In the genomic region with DNA sequence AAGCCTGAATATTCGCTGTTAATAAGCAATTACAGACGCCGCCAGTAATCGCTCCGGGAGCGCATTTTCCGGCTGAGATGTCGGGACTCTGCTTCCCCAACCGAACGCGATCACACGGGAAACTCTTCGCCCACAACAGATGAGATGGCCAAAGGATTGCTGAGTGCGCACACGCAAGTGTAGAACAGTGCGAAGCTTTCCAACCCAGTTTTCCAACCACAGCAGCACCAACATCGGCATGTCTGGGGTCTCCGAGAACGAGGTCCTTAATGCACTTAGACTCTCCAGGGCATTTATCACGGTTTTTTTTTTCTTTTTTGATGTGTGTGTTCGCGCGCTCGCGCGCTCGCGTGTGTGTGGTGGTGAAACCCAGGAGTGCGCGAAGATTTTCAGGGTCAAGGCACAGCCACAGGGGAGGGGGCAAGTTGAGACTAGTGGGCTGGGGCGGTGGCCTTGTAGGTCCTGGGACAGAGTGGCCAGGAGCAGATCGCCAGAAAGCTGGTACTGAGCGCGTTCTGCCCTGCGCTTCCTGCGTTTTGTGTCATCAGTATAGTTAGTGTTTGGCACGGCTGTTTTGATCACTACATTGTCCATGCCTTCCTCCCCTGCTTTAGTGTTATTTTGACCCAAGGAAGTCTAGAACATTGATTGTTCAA, we compare ENCODE assay signal across 16 cellular contexts. TPM values are rescaled to one million over a fixed set of nuclear protein-coding genes. Genes with fewer than 3 reads are reported as not detected.
A peak's percentile ranks its signal among the peaks of the same experiment; 100 is the strongest.
DNase-seq lines count a peak whose midpoint lies in the region; ATAC-seq, FAIRE-seq and TF ChIP-seq lines count a peak whose summit lies in the region.
"Had no signal": no experiment of that assay in that cellular context is flagged by ENCODE, and none has a peak within 500 bp of the region (broad histone marks: within the 10 kb centered on the region; RNA-seq: fewer than 3 reads in every experiment).

No MANE protein-coding gene starts in this region.

- peaks cover 82 to 99% of the 10 kb centered on the region in 2 experiments for H3K27me3 ChIP-seq in endothelial cell of umbilical vein (ENCODE audit: control insufficient read depth in 2 of 2, insufficient read depth in 2 of 2, low read length in 2 of 2)
- peaks cover 18 to 100% (median 45%) of the 10 kb centered on the region in 3 donors for H3K27me3 ChIP-seq in psoas muscle (ENCODE audit: insufficient read depth in 3 of 3, low read length in 2 of 3)
- H3K27me3 ChIP-seq in uterus: peaks cover 2 to 68% of the 10 kb centered on the region in 2 donors

- H3K27ac ChIP-seq in SK-N-MC (no peak overlapping the region), endothelial cell of umbilical vein (ENCODE audit: insufficient read depth, low read depth, low read length) (no peak overlapping the region), psoas muscle (no peak overlapping the region), uterus (no peak overlapping the region)
- H3K27ac ChIP-seq: prostate gland had no signal

- intact Hi-C loops in endothelial cell of umbilical vein (cut with micrococcal nuclease) (loop anchor here (1.0 to 5.0 kb wide), 2 partner anchors 132 to 518 kb away; a partner anchor contains a TSS), psoas muscle (cut with DNase I) (no loop called here), uterus (cut with DNase I; ENCODE audit: low total_unique reads) (no loop called here)

- H3K27me3 Mint-ChIP-seq in T-helper 1 cell treated with Interleukin-12 subunit alpha and Interleukin-12 subunit beta and Interleukin-4 antibody, amounts not matched to agents 30 μg/mL and 1 μg/mL, for 36 hours (ENCODE audit: low read depth): peaks cover 87% of the 10 kb centered on the region

- no peak for ATAC-seq in psoas muscle
- ATAC-seq: Panc1 had no signal

- peaks cover 13% of the 10 kb centered on the region for H3K36me3 Mint-ChIP-seq in T-helper 1 cell treated with Interleukin-12 subunit alpha and Interleukin-12 subunit beta and Interleukin-4 antibody, amounts not matched to agents 30 μg/mL and 1 μg/mL, for 36 hours (ENCODE audit: low read depth)

- H3K9ac ChIP-seq in SK-N-MC (ENCODE audit: insufficient read length): no peak overlapping the region
- H3K9ac ChIP-seq in endothelial cell of umbilical vein (replicated peaks; ENCODE audit: extremely low read depth, insufficient read depth, low read length): no peak overlapping the region

- peak overlapping the region; percentile 84 for H3K4me3 Mint-ChIP-seq in T-helper 1 cell treated with Interleukin-12 subunit alpha and Interleukin-12 subunit beta and Interleukin-4 antibody, amounts not matched to agents 30 μg/mL and 1 μg/mL, for 36 hours

- peaks cover 3% of the 10 kb centered on the region for H4K20me1 ChIP-seq in endothelial cell of umbilical vein (replicated peaks; ENCODE audit: control insufficient read depth, extremely low read depth, insufficient read depth, low read length)

- POLR2A ChIA-PET in endothelial cell of umbilical vein (lab: Charles Lee): no interaction called here

- no peaks in the 10 kb centered on the region for H3K9me3 Mint-ChIP-seq in T-helper 1 cell treated with Interleukin-12 subunit alpha and Interleukin-12 subunit beta and Interleukin-4 antibody, amounts not matched to agents 30 μg/mL and 1 μg/mL, for 36 hours

- BruUV-seq in endothelial cell of umbilical vein (replicated peaks; lab: Mats Ljungman, UMichigan): no TSS peak

- DNase-seq in T-helper 1 cell (no peak), SK-N-MC (ENCODE audit: low read depth, low spot score) (no peak), endothelial cell of umbilical vein (ENCODE audit: low read depth, low spot score) (no peak), psoas muscle (no peak), uterus (no peak), NOMO-1 treated with DMSO at 0.1 percent for 48 hours (lab: John Stamatoyannopoulos, UW; ENCODE audit: unreplicated experiment) (no peak), H54 (ENCODE audit: insufficient read length, low spot score) (no peak)
- DNase-seq: 8988T; activated CD8-positive, alpha-beta memory T cell treated with anti-CD3 and anti-CD28 coated beads for 24 hours; hippocampal formation; NCI-H2029 had no signal

- no peak for TF ChIP-seq POLR2A in endothelial cell of umbilical vein (IDR thresholded peaks at IDR 0.05; ENCODE audit: low read depth, low read length)
- TF ChIP-seq POLR2A in uterus (IDR thresholded peaks at IDR 0.05): no peak
- TF ChIP-seq POLR2A in H54 (IDR thresholded peaks at IDR 0.05; ENCODE audit: low read depth, low read length): no peak

- no peaks in the 10 kb centered on the region for H3K79me2 ChIP-seq in endothelial cell of umbilical vein (ENCODE audit: control insufficient read depth, insufficient read depth, low read length)

- H3K4me3 ChIP-seq in SK-N-MC: peak overlapping the region; percentile 47
- no peak overlapping the region for H3K4me3 ChIP-seq in endothelial cell of umbilical vein (replicated peaks in 1 of 3; ENCODE audit: insufficient read depth in 1 of 3, low read depth in 1 of 3, low read length in 3 of 3)
- H3K4me3 ChIP-seq in psoas muscle: peak overlapping the region; percentile 47
- no peak overlapping the region for H3K4me3 ChIP-seq in uterus
- H3K4me3 ChIP-seq: prostate gland had no signal

- TF ChIP-seq CTCF in endothelial cell of umbilical vein (IDR thresholded peaks at IDR 0.05; ENCODE audit: extremely low read depth in 1 of 2, insufficient read depth in 1 of 2, low read depth in 1 of 2, low read length in 2 of 2) (no peak), psoas muscle (IDR thresholded peaks at IDR 0.05) (no peak), uterus (IDR thresholded peaks at IDR 0.05) (no peak)

- CTCF ChIA-PET in endothelial cell of umbilical vein (lab: Charles Lee): interaction anchor here (0.9 to 6.1 kb wide), 3 partner anchors 12 to 604 kb away, joined by 3 to 63 read pairs (median 4); no protein-coding TSS in a partner anchor

- H3K4me1 ChIP-seq in endothelial cell of umbilical vein (ENCODE audit: control insufficient read depth, extremely low read depth, insufficient read depth, low read length): peaks cover 9% of the 10 kb centered on the region
- H3K4me1 ChIP-seq in psoas muscle: peaks cover 26% of the 10 kb centered on the region
- peaks cover 0 to 21% of the 10 kb centered on the region in 2 donors for H3K4me1 ChIP-seq in uterus
- H3K4me1 ChIP-seq: prostate gland had no signal

- H3K36me3 ChIP-seq in SK-N-MC (ENCODE audit: insufficient read depth, low read length) (no peaks in the 10 kb centered on the region), endothelial cell of umbilical vein (ENCODE audit: control insufficient read depth in 2 of 2, extremely low read depth in 1 of 2, insufficient read depth in 2 of 2, low read length in 2 of 2) (no peaks in the 10 kb centered on the region), psoas muscle (ENCODE audit: insufficient read depth in 1 of 2, low read depth in 1 of 2) (no peaks in the 10 kb centered on the region), uterus (no peaks in the 10 kb centered on the region)
- H3K36me3 ChIP-seq: prostate gland had no signal

- peak overlapping the region; percentile 75 for H3K27ac Mint-ChIP-seq in T-helper 1 cell treated with Interleukin-12 subunit alpha and Interleukin-12 subunit beta and Interleukin-4 antibody, amounts not matched to agents 30 μg/mL and 1 μg/mL, for 36 hours

- peak; percentile 72 for FAIRE-seq in endothelial cell of umbilical vein (lab: Jason Lieb, UNC)
- no peak for FAIRE-seq in H54 (lab: Jason Lieb, UNC)
- FAIRE-seq: colon, G401.6 had no signal

- H3K9me1 ChIP-seq in endothelial cell of umbilical vein (replicated peaks; ENCODE audit: control insufficient read depth, extremely low read depth, insufficient read depth, low read length): no peaks in the 10 kb centered on the region

- peak overlapping the region; percentile 9 for H3K4me2 ChIP-seq in endothelial cell of umbilical vein (ENCODE audit: insufficient read depth, low read length)

- H3K9me3 ChIP-seq in SK-N-MC (ENCODE audit: low read depth, low read length): no peaks in the 10 kb centered on the region
- H3K9me3 ChIP-seq in endothelial cell of umbilical vein (replicated peaks; ENCODE audit: control insufficient read depth, insufficient read depth, low read length): no peaks in the 10 kb centered on the region
- H3K9me3 ChIP-seq in psoas muscle: no peaks in the 10 kb centered on the region
- no peaks in the 10 kb centered on the region for H3K9me3 ChIP-seq in uterus
- H3K9me3 ChIP-seq: prostate gland had no signal

- H2AFZ ChIP-seq in endothelial cell of umbilical vein (ENCODE audit: low read depth, low read length): no peak overlapping the region

- WGBS in psoas muscle, 3 donors: 3 to 4% (median 3%) methylated on average over 37 of the region's 37 CpGs

- dilution Hi-C loops in endothelial cell of umbilical vein (cut with MboI; ENCODE audit: extremely low pct_ligation_motif_present, low sequenced_read_pairs): no loop called here

- H3K4me1 Mint-ChIP-seq in T-helper 1 cell treated with Interleukin-12 subunit alpha and Interleukin-12 subunit beta and Interleukin-4 antibody, amounts not matched to agents 30 μg/mL and 1 μg/mL, for 36 hours (ENCODE audit: low read depth): peaks cover 44% of the 10 kb centered on the region

TF ChIP-seq in endothelial cell of umbilical vein, 7 proteins besides CTCF, POLR2A, EP300 and RAD21:
- peak; percentile 88 for TF ChIP-seq EZH2 (IDR thresholded peaks at IDR 0.05; ENCODE audit: borderline replicate concordance, low read depth, low read length, severe bottlenecking)
- TF ChIP-seq, protein P1, sequence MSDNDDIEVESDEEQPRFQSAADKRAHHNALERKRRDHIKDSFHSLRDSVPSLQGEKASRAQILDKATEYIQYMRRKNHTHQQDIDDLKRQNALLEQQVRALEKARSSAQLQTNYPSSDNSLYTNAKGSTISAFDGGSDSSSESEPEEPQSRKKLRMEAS (IDR thresholded peaks at IDR 0.05; ENCODE audit: insufficient read depth, insufficient read length): no peak
- TF ChIP-seq FOS (IDR thresholded peaks at IDR 0.05; ENCODE audit: borderline replicate concordance, insufficient read depth, low read length): no peak

RNA-seq across cellular contexts. Expression of a gene that starts 1.8 kb away (rescaled TPM):
- total RNA-seq in endothelial cell of umbilical vein (not detected in 2 replicates), psoas muscle (under 1 TPM in 3 of 4 donors, not detected in 1; 0.07 to 0.15 (median 0.09) TPM), uterus (under 1 TPM in 2 of 4 donors, not detected in 2; 0.62 to 0.82 TPM)
- polyA plus RNA-seq in endothelial cell of umbilical vein (not detected in 2 replicates), psoas muscle (under 1 TPM in 2 of 3 donors, not detected in 1; 0.01 to 0.03 TPM)
- polyA plus RNA-seq in endothelial cell of umbilical vein (2011; cell fraction: cytosol; rRNA removed): not detected in 2 replicates
- polyA plus RNA-seq in endothelial cell of umbilical vein (2011; cell fraction: nucleus; rRNA removed): not detected in 2 replicates
- not detected in 2 replicates for polyA plus RNA-seq in endothelial cell of umbilical vein (2012)
- polyA minus RNA-seq in endothelial cell of umbilical vein: not detected in 2 replicates
- not detected for polyA minus RNA-seq in endothelial cell of umbilical vein (2011; cell fraction: cytosol; rRNA and poly(A)+ RNA removed)
- not detected in 2 replicates for polyA minus RNA-seq in endothelial cell of umbilical vein (2011; cell fraction: nucleus; rRNA and poly(A)+ RNA removed)

Comparison
In these comparisons a context has a peak if more than half of its experiments do, and no peak if none do; other contexts are left out.
1. H3K4me3 ChIP-seq: peak in SK-N-MC (single experiment) and psoas muscle (single experiment); none in endothelial cell of umbilical vein (0 of 3) and uterus (0 of 2).